17 cellular contexts compared by ENCODE assay signal in the genomic region with DNA sequence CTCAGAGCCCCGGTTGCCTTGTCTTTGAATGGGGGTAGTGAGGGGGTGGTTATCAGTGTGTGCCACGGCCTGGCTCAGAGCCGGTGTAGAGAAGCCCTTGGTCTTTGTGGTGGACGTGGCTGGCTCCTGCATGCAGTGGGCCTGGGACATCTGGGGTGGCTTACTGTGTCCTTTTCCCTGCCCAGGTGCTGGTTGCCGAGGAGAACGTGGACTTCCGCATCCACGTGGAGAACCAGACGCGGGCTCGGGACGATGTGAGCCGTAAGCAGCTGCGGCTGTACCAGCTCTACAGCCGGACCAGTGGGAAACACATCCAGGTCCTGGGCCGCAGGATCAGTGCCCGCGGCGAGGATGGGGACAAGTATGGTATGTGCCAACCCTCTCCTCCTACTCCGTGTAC. TPM values are rescaled to one million over a fixed set of nuclear protein-coding genes. Genes with fewer than 3 reads are reported as not detected.
DNase-seq lines count a peak whose midpoint lies in the region; ATAC-seq and TF ChIP-seq lines count a peak whose summit lies in the region.
"Had no signal": no experiment of that assay in that cellular context is flagged by ENCODE, and none has a peak within 500 bp of the region (broad histone marks: within the 10 kb centered on the region; RNA-seq: fewer than 3 reads in every experiment).

No MANE protein-coding gene starts in this region.

- H3K9ac ChIP-seq in neural progenitor cell: no peak overlapping the region
- H3K9ac ChIP-seq: BLaER1 had no signal

- H3K27me3 ChIP-seq in body of pancreas (no peaks in the 10 kb centered on the region), osteoblast (ENCODE audit: insufficient read depth, low read length) (no peaks in the 10 kb centered on the region), neural progenitor cell (no peaks in the 10 kb centered on the region)
- H3K27me3 ChIP-seq: BLaER1 had no signal

- TF ChIP-seq CTCF in body of pancreas (IDR thresholded peaks at IDR 0.05) (no peak), osteoblast (IDR thresholded peaks at IDR 0.05; ENCODE audit: extremely low read depth, low read depth, low read length) (no peak), neural progenitor cell (IDR thresholded peaks at IDR 0.05) (no peak)

- H3K9me3 Mint-ChIP-seq in neural progenitor cell: no peaks in the 10 kb centered on the region
- H3K9me3 Mint-ChIP-seq: CD4-positive, CD25-positive, alpha-beta regulatory T cell; CD8-positive, alpha-beta T cell; GM23338; HFFc6 had no signal

- H4K20me1 ChIP-seq in osteoblast (ENCODE audit: insufficient read depth, low read length): no peaks in the 10 kb centered on the region
- H4K20me1 ChIP-seq in neural progenitor cell (ENCODE audit: low read depth): no peaks in the 10 kb centered on the region
- H4K20me1 ChIP-seq: BLaER1 had no signal

- H3K9me3 ChIP-seq in body of pancreas (no peaks in the 10 kb centered on the region), osteoblast (ENCODE audit: low read depth, low read length) (no peaks in the 10 kb centered on the region), neural progenitor cell (ENCODE audit: low read depth) (no peaks in the 10 kb centered on the region)
- H3K9me3 ChIP-seq: BLaER1, Caco-2, HAP-1 had no signal

- H3F3A ChIP-seq in neural progenitor cell (ENCODE audit: low read depth): no peaks in the 10 kb centered on the region

- no peak overlapping the region for H2AFZ ChIP-seq in osteoblast (ENCODE audit: low read length)
- H2AFZ ChIP-seq in neural progenitor cell (replicated peaks): no peak overlapping the region
- H2AFZ ChIP-seq: GM23338 had no signal

- peaks cover 33% of the 10 kb centered on the region for H3K4me1 Mint-ChIP-seq in neural progenitor cell
- H3K4me1 Mint-ChIP-seq: B cell; CD4-positive, CD25-positive, alpha-beta regulatory T cell had no signal

- peaks cover 27% of the 10 kb centered on the region for H3K4me1 ChIP-seq in body of pancreas
- H3K4me1 ChIP-seq in osteoblast (ENCODE audit: insufficient read depth, low read length): no peaks in the 10 kb centered on the region
- H3K4me1 ChIP-seq in neural progenitor cell: peaks cover 13% of the 10 kb centered on the region
- H3K4me1 ChIP-seq: BLaER1, Caco-2, HAP-1 had no signal

- H3K4me2 ChIP-seq in osteoblast (ENCODE audit: insufficient read depth, low read length) (no peak overlapping the region), neural progenitor cell (no peak overlapping the region)
- H3K4me2 ChIP-seq: BLaER1, GM23338 had no signal

- WGBS in body of pancreas, 2 donors: 90 to 95% methylated on average over 20 of the region's 20 CpGs

- H3K4me3 Mint-ChIP-seq in neural progenitor cell: no peak overlapping the region
- H3K4me3 Mint-ChIP-seq: B cell; CD4-positive, CD25-positive, alpha-beta regulatory T cell; CD8-positive, alpha-beta T cell; GM23338; HFFc6 had no signal

- no peak overlapping the region for H3K27ac Mint-ChIP-seq in neural progenitor cell
- H3K27ac Mint-ChIP-seq: B cell; CD4-positive, CD25-positive, alpha-beta regulatory T cell; CD8-positive, alpha-beta T cell; GM23338; HFFc6 had no signal

- no peaks in the 10 kb centered on the region for H3K79me2 ChIP-seq in osteoblast (ENCODE audit: insufficient read depth, low read length)
- H3K79me2 ChIP-seq in neural progenitor cell (ENCODE audit: low read depth): no peaks in the 10 kb centered on the region

- H3K27ac ChIP-seq in body of pancreas: peak overlapping the region in 3 of 4 donors; percentile 68 to 84 (median 84)
- no peak overlapping the region for H3K27ac ChIP-seq in osteoblast (ENCODE audit: low read depth, low read length)
- no peak overlapping the region for H3K27ac ChIP-seq in neural progenitor cell
- H3K27ac ChIP-seq: BLaER1 had no signal

- no peaks in the 10 kb centered on the region for H3K36me3 Mint-ChIP-seq in neural progenitor cell
- H3K36me3 Mint-ChIP-seq: CD4-positive, CD25-positive, alpha-beta regulatory T cell; CD8-positive, alpha-beta T cell had no signal

- ATAC-seq in body of pancreas: no peak
- no peak for ATAC-seq in HG03354 (IDR thresholded peaks at IDR 0.05; ENCODE audit: poor library complexity, severe bottlenecking, unreplicated experiment)
- ATAC-seq: CD8-positive, alpha-beta T cell; GM12878; GM23338 had no signal

- H3K36me3 ChIP-seq in body of pancreas (replicated peaks in 1 of 2; ENCODE audit: insufficient read depth in 1 of 2, low read depth in 2 of 2): no peaks in the 10 kb centered on the region
- H3K36me3 ChIP-seq in osteoblast (ENCODE audit: insufficient read depth, low read length): no peaks in the 10 kb centered on the region
- H3K36me3 ChIP-seq in neural progenitor cell: no peaks in the 10 kb centered on the region
- H3K36me3 ChIP-seq: BLaER1, HAP-1 had no signal

- peaks cover 8% of the 10 kb centered on the region for H3K27me3 Mint-ChIP-seq in neural progenitor cell (ENCODE audit: insufficient read depth, low read depth)
- H3K27me3 Mint-ChIP-seq: B cell; CD4-positive, CD25-positive, alpha-beta regulatory T cell had no signal

- no peak overlapping the region for H3K4me3 ChIP-seq in body of pancreas
- H3K4me3 ChIP-seq in osteoblast (ENCODE audit: insufficient read depth, low read length): no peak overlapping the region
- H3K4me3 ChIP-seq in neural progenitor cell: no peak overlapping the region
- H3K4me3 ChIP-seq: BLaER1, GM12878, GM23338, HAP-1 had no signal

- DNase-seq in body of pancreas (no peak), islet precursor cell (peak; percentile 34), osteoblast (ENCODE audit: insufficient read length, low spot score, missing footprints) (peak; percentile 44), hippocampal formation (lab: John Stamatoyannopoulos, UW) (no peak), neural progenitor cell (ENCODE audit: low spot score) (no peak)
- DNase-seq: Caco-2; CD4-positive, CD25-positive, alpha-beta regulatory T cell; CD8-positive, alpha-beta T cell; DMS153; DND-41; HFFc6 had no signal

- intact Hi-C loops in body of pancreas (cut with DNase I): no loop called here

- no peak for TF ChIP-seq POLR2A in body of pancreas (IDR thresholded peaks at IDR 0.05)

RNA-seq across cellular contexts. Expression of a gene that starts 16.5 kb away (rescaled TPM):
- total RNA-seq in body of pancreas: not detected
- under 0.01 and 0.29 TPM in 2 replicates for total RNA-seq in osteoblast
- 0.06 and 0.22 TPM in 2 replicates for total RNA-seq in neural progenitor cell (ENCODE audit: low replicate concordance)

RNA-seq across cellular contexts. Expression of a gene that starts 48.3 kb away (rescaled TPM):
- total RNA-seq in body of pancreas (100 to 1,000 TPM; 310 to 501 TPM), osteoblast (1,126 and 1,271 TPM in 2 replicates), neural progenitor cell (ENCODE audit: low replicate concordance) (2,155 and 3,685 TPM in 2 replicates)

Comparison
In these comparisons a context has a peak if more than half of its experiments do, and no peak if none do; other contexts are left out.
1. DNase-seq: peak in islet precursor cell (single experiment) and osteoblast (single experiment); none in body of pancreas (0 of 4), hippocampal formation (0 of 2) and neural progenitor cell (single experiment).
2. H3K27ac ChIP-seq: peak in body of pancreas (3 of 4); none in osteoblast (single experiment) and neural progenitor cell (single experiment).